ENCODE assay signal across 16 cellular contexts in the genomic region with DNA sequence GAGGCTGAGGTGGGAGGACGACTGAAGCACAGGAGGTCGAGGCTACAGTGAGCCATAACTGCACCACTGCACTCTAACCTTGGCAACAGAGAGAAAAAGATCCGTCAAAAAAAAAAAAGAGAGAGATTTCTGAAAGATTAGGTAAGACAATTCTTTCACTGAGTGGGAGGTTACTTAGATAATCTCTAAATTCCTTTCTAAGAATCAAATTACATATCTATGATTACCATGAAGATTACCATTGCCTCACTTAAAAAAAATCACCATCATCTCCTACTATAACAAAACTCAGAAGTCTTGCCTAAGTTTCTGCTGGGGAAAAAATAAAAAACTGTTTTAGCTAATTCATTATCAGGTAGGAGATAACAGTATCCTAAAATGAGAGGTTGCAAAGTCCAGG.
DNase-seq lines count a peak whose midpoint lies in the region; ATAC-seq and TF ChIP-seq lines count a peak whose summit lies in the region.
"Had no signal": no experiment of that assay in that cellular context is flagged by ENCODE, and none has a peak within 500 bp of the region (broad histone marks: within the 10 kb centered on the region; RNA-seq: fewer than 3 reads in every experiment).

No MANE protein-coding gene starts in this region.

- DNase-seq in AG08395 (ENCODE audit: low spot score) (peak; percentile 2), HAP-1 (ENCODE audit: low spot score in 2 of 2) (peak; percentile 10 to 56), amniotic epithelial cell (ENCODE audit: low read depth) (peak; percentile 73), mesenchymal stem cell (no peak), midbrain (lab: John Stamatoyannopoulos, UW) (no peak), colonic mucosa (no peak)
- no peak for DNase-seq in stimulated activated CD4-positive, alpha-beta T cell treated with anti-CD3 and anti-CD28 coated beads, Interleukin-4, amount 100 ng/mL, for 24 hours
- DNase-seq: COR-L47, DMS153, MG63, NCI-H1092, NCI-H146, NCI-H2081, NCI-H524 had no signal

- no peak overlapping the region for H3K4me2 ChIP-seq in mesenchymal stem cell (ENCODE audit: low read length, poor library complexity, severe bottlenecking)

- no peak overlapping the region for H3K27ac ChIP-seq in mesenchymal stem cell (ENCODE audit: low read length, poor library complexity, severe bottlenecking)
- H3K27ac ChIP-seq in colonic mucosa: no peak overlapping the region
- H3K27ac ChIP-seq: C4-2B had no signal

- no peak for ATAC-seq in HG02623 (IDR thresholded peaks at IDR 0.05; ENCODE audit: unreplicated experiment)

- no peak overlapping the region for H3K14ac ChIP-seq in mesenchymal stem cell (ENCODE audit: low read length in 2 of 2)

- H3K23ac ChIP-seq in mesenchymal stem cell (ENCODE audit: low read length in 2 of 2): no peak overlapping the region

- H3K9me3 ChIP-seq in HAP-1 (0 out of 2 replicates have a peak, but pooled peaks cover 3% of the 10 kb centered on the region), mesenchymal stem cell (ENCODE audit: control insufficient read depth, low read length) (no peaks in the 10 kb centered on the region), colonic mucosa (no peaks in the 10 kb centered on the region)
- H3K9me3 ChIP-seq: MG63 had no signal

- no peak for TF ChIP-seq CTCF in colonic mucosa (IDR thresholded peaks at IDR 0.05)

- no peak overlapping the region for H2AFZ ChIP-seq in mesenchymal stem cell (ENCODE audit: low read depth, low read length)

- no peak overlapping the region for H3K4ac ChIP-seq in mesenchymal stem cell (ENCODE audit: low read depth in 1 of 2, low read length in 2 of 2)

- H4K8ac ChIP-seq in mesenchymal stem cell (ENCODE audit: low read length): no peak overlapping the region

- no peak overlapping the region for H4K91ac ChIP-seq in mesenchymal stem cell (ENCODE audit: low read length)

- H2BK5ac ChIP-seq in mesenchymal stem cell (ENCODE audit: low read depth, low read length, poor library complexity, severe bottlenecking): peak overlapping the region; percentile 46

- no peak overlapping the region for H2BK120ac ChIP-seq in mesenchymal stem cell (ENCODE audit: low read depth, low read length)

- H3K18ac ChIP-seq in mesenchymal stem cell (ENCODE audit: low read depth in 1 of 2, low read length in 2 of 2): no peak overlapping the region

- intact Hi-C loops in colonic mucosa (cut with DNase I): no loop called here

- H2AK5ac ChIP-seq in mesenchymal stem cell (ENCODE audit: low read length, severe bottlenecking): no peak overlapping the region

- H3K79me1 ChIP-seq in mesenchymal stem cell (replicated peaks; ENCODE audit: low read length, poor library complexity, severe bottlenecking): no peaks in the 10 kb centered on the region

- in situ Hi-C loops in HAP-1 (cut with MboI; ENCODE audit: low sequenced_read_pairs): loop anchor here (25.0 kb wide), 2 partner anchors 398 to 848 kb away; partner anchors contain the start of genes CEP290, KITLG and TMTC3

- no peak overlapping the region for H3K4me3 ChIP-seq in HAP-1
- H3K4me3 ChIP-seq in mesenchymal stem cell (ENCODE audit: insufficient read depth in 1 of 2, low read depth in 1 of 2, low read length in 2 of 2): no peak overlapping the region
- no peak overlapping the region for H3K4me3 ChIP-seq in colonic mucosa
- H3K4me3 ChIP-seq: MG63 had no signal

- H3K9ac ChIP-seq in mesenchymal stem cell (ENCODE audit: low read length) (no peak overlapping the region), colonic mucosa (ENCODE audit: low read depth in 2 of 2, low read length in 2 of 2) (no peak overlapping the region)

- WGBS in mesenchymal stem cell: 100% methylated on average over 1 of the region's 3 CpGs

- H3K4me1 ChIP-seq in HAP-1: peaks cover 25% of the 10 kb centered on the region
- no peaks in the 10 kb centered on the region for H3K4me1 ChIP-seq in mesenchymal stem cell (ENCODE audit: control insufficient read depth, insufficient read depth, low read depth, low read length)
- H3K4me1 ChIP-seq in colonic mucosa: no peaks in the 10 kb centered on the region

- H3K36me3 ChIP-seq in HAP-1 (replicated peaks) (no peaks in the 10 kb centered on the region), mesenchymal stem cell (ENCODE audit: control insufficient read depth in 1 of 2, insufficient read depth in 2 of 2, low read depth in 1 of 2, low read length in 2 of 2) (no peaks in the 10 kb centered on the region), colonic mucosa (no peaks in the 10 kb centered on the region)
- H3K36me3 ChIP-seq: MG63 had no signal

- no peaks in the 10 kb centered on the region for H3K27me3 ChIP-seq in HAP-1 (ENCODE audit: low read depth)
- no peaks in the 10 kb centered on the region for H3K27me3 ChIP-seq in mesenchymal stem cell (ENCODE audit: control insufficient read depth in 1 of 2, insufficient read depth in 1 of 2, low read length in 2 of 2)
- H3K27me3 ChIP-seq in colonic mucosa: no peaks in the 10 kb centered on the region
- H3K27me3 ChIP-seq: MG63 had no signal

- H2BK12ac ChIP-seq in mesenchymal stem cell (ENCODE audit: low read length in 2 of 2): no peak overlapping the region

- H2BK15ac ChIP-seq in mesenchymal stem cell (ENCODE audit: low read depth, poor library complexity, severe bottlenecking): no peak overlapping the region

Comparison
In these comparisons a context has a peak if more than half of its experiments do, and no peak if none do; other contexts are left out.
1. DNase-seq: peak in AG08395 (single experiment), HAP-1 (2 of 2) and amniotic epithelial cell (single experiment); none in mesenchymal stem cell (single experiment), stimulated activated CD4-positive, alpha-beta T cell treated with anti-CD3 and anti-CD28 coated beads, Interleukin-4, amount 100 ng/mL, for 24 hours (single experiment), midbrain (single experiment) and colonic mucosa (single experiment).